In genomic region chr2:199118701-199119241, GRCh38 we compare ENCODE assay signal across 20 cellular contexts.
DNase-seq lines count a peak whose midpoint lies in the region; ATAC-seq lines count a peak whose summit lies in the region.
"Had no signal": no experiment of that assay in that cellular context is flagged by ENCODE, and none has a peak within 500 bp of the region (broad histone marks: within the 10 kb centered on the region; RNA-seq: fewer than 3 reads in every experiment).

No MANE protein-coding gene starts in this region.

- intact Hi-C loops in Right ventricle myocardium inferior (cut with DNase I) = no loop called here

- H3K27me3 ChIP-seq in ectodermal cell (ENCODE audit: control insufficient read depth, insufficient read depth, low read length, poor library complexity, severe bottlenecking) = no peaks in the 10 kb centered on the region
- H3K27me3 ChIP-seq: Peyer's patch had no signal

- 66 to 67% methylated on average over 4 of the region's 4 CpGs for WGBS in ectodermal cell, 2 experiments

- H3K4me1 ChIP-seq in ectodermal cell (ENCODE audit: control insufficient read depth, insufficient read depth, low read length) = peaks cover 8% of the 10 kb centered on the region
- H3K4me1 ChIP-seq: Peyer's patch had no signal

- peak overlapping the region; percentile 31 for H3K27ac ChIP-seq in ectodermal cell (ENCODE audit: insufficient read depth, low read depth, low read length, poor library complexity, severe bottlenecking)
- H3K27ac ChIP-seq: 22Rv1, C4-2B, Peyer's patch had no signal

- no peaks in the 10 kb centered on the region for H3K36me3 ChIP-seq in ectodermal cell (ENCODE audit: control insufficient read depth, insufficient read depth, low read length)
- H3K36me3 ChIP-seq: Peyer's patch had no signal

- ATAC-seq in HG03139 (IDR thresholded peaks at IDR 0.05; ENCODE audit: unreplicated experiment) (no peak), HG02798 (IDR thresholded peaks at IDR 0.05; ENCODE audit: poor library complexity, unreplicated experiment) (no peak), Right ventricle myocardium inferior (no peak)
- ATAC-seq: HCT116, HepG2 had no signal

- no peaks in the 10 kb centered on the region for H3K9me3 ChIP-seq in ectodermal cell (ENCODE audit: control insufficient read depth, low read length)
- H3K9me3 ChIP-seq: Peyer's patch had no signal

- H3K4me3 ChIP-seq in ectodermal cell (ENCODE audit: insufficient read depth, low read depth, low read length) = no peak overlapping the region
- H3K4me3 ChIP-seq: Peyer's patch had no signal

- DNase-seq in NCI-H1417 (lab: John Stamatoyannopoulos, UW) (peak in 2 of 3 experiments; percentile 5 to 32), NCI-H1417 treated with DMSO at 0.1 percent for 48 hours (lab: John Stamatoyannopoulos, UW) (no peak), medulla oblongata (ENCODE audit: extremely low spot score) (peak; percentile 11), renal cortical epithelial cell (ENCODE audit: low read depth) (peak; percentile 76), Right ventricle myocardium inferior (ENCODE audit: missing footprints) (no peak)
- DNase-seq: AML-193, DMS79, KBM-7, NCI-H1105 treated with DMSO at 0.1 percent for 48 hours, NCI-H187, NCI-H2107, NCI-H226, Peyer's patch had no signal

Comparison
In these comparisons a context has a peak if more than half of its experiments do, and no peak if none do; other contexts are left out.
1. DNase-seq: peak in NCI-H1417 (2 of 3), medulla oblongata (single experiment) and renal cortical epithelial cell (single experiment); none in NCI-H1417 treated with DMSO at 0.1 percent for 48 hours (single experiment) and Right ventricle myocardium inferior (single experiment).